In genomic region chr6:120894077-120894476, GRCh38 we compare ENCODE assay signal across 20 cellular contexts.
DNase-seq lines count a peak whose midpoint lies in the region; ATAC-seq lines count a peak whose summit lies in the region.
"Had no signal": no experiment of that assay in that cellular context is flagged by ENCODE, and none has a peak within 500 bp of the region (broad histone marks: within the 10 kb centered on the region; RNA-seq: fewer than 3 reads in every experiment).

No MANE protein-coding gene starts in this region.

- no peak overlapping the region for H3K4me3 Mint-ChIP-seq in activated naive CD8-positive, alpha-beta T cell treated with anti-CD3 and anti-CD28 coated beads for 36 hours
- H3K4me3 Mint-ChIP-seq: activated CD8-positive, alpha-beta T cell treated with anti-CD3 and anti-CD28 coated beads for 36 hours; activated naive CD8-positive, alpha-beta T cell treated with anti-CD3 and anti-CD28 coated beads, Interleukin-2, amount 50 U/mL, for 24 hours; activated T-cell treated with anti-CD3 and anti-CD28 coated beads, Interleukin-2, amount 50 U/mL, for 72 hours; naive thymus-derived CD4-positive, alpha-beta T cell; stimulated activated effector memory CD8-positive, alpha-beta T cell treated with anti-CD3 and anti-CD28 coated beads, Interleukin-12 subunit alpha, Interleukin-12 subunit beta, amount 100 ng/mL, for 72 hours had no signal

- no peak overlapping the region for H3K27ac Mint-ChIP-seq in activated naive CD8-positive, alpha-beta T cell treated with anti-CD3 and anti-CD28 coated beads for 36 hours
- H3K27ac Mint-ChIP-seq: activated CD8-positive, alpha-beta T cell treated with anti-CD3 and anti-CD28 coated beads for 36 hours; activated naive CD8-positive, alpha-beta T cell treated with anti-CD3 and anti-CD28 coated beads, Interleukin-2, amount 50 U/mL, for 24 hours; activated T-cell treated with anti-CD3 and anti-CD28 coated beads, Interleukin-2, amount 50 U/mL, for 72 hours; naive thymus-derived CD4-positive, alpha-beta T cell; progenitor cell of endocrine pancreas; stimulated activated effector memory CD8-positive, alpha-beta T cell treated with anti-CD3 and anti-CD28 coated beads, Interleukin-12 subunit alpha, Interleukin-12 subunit beta, amount 100 ng/mL, for 72 hours had no signal

- H3K4me1 Mint-ChIP-seq in activated naive CD8-positive, alpha-beta T cell treated with anti-CD3 and anti-CD28 coated beads for 36 hours: no peaks in the 10 kb centered on the region
- H3K4me1 Mint-ChIP-seq: activated naive CD8-positive, alpha-beta T cell treated with anti-CD3 and anti-CD28 coated beads, Interleukin-2, amount 50 U/mL, for 24 hours; naive thymus-derived CD4-positive, alpha-beta T cell; stimulated activated effector memory CD8-positive, alpha-beta T cell treated with anti-CD3 and anti-CD28 coated beads, Interleukin-12 subunit alpha, Interleukin-12 subunit beta, amount 100 ng/mL, for 72 hours had no signal

- ATAC-seq in GM19372 (IDR thresholded peaks at IDR 0.05; ENCODE audit: low read depth, unreplicated experiment): peak; percentile 77
- peak; percentile 71 for ATAC-seq in HG02678 (IDR thresholded peaks at IDR 0.05; ENCODE audit: unreplicated experiment)
- ATAC-seq in HG03457 (IDR thresholded peaks at IDR 0.05; ENCODE audit: unreplicated experiment): peak; percentile 67
- no peak for ATAC-seq in GM18907 (IDR thresholded peaks at IDR 0.05; ENCODE audit: unreplicated experiment)
- ATAC-seq: activated CD8-positive, alpha-beta T cell treated with anti-CD3 and anti-CD28 coated beads for 36 hours; activated naive CD8-positive, alpha-beta T cell treated with anti-CD3 and anti-CD28 coated beads, Interleukin-2, amount 50 U/mL, for 24 hours; activated T-cell treated with anti-CD3 and anti-CD28 coated beads, Interleukin-2, amount 50 U/mL, for 72 hours; esophagus mucosa; naive thymus-derived CD4-positive, alpha-beta T cell; stimulated activated effector memory CD8-positive, alpha-beta T cell treated with anti-CD3 and anti-CD28 coated beads, Interleukin-12 subunit alpha, Interleukin-12 subunit beta, amount 100 ng/mL, for 72 hours had no signal

- H3K27me3 Mint-ChIP-seq in activated naive CD8-positive, alpha-beta T cell treated with anti-CD3 and anti-CD28 coated beads for 36 hours: no peaks in the 10 kb centered on the region
- H3K27me3 Mint-ChIP-seq: activated CD8-positive, alpha-beta T cell treated with anti-CD3 and anti-CD28 coated beads for 36 hours; activated naive CD8-positive, alpha-beta T cell treated with anti-CD3 and anti-CD28 coated beads, Interleukin-2, amount 50 U/mL, for 24 hours; naive thymus-derived CD4-positive, alpha-beta T cell; progenitor cell of endocrine pancreas had no signal

- H3K9me3 Mint-ChIP-seq in activated naive CD8-positive, alpha-beta T cell treated with anti-CD3 and anti-CD28 coated beads for 36 hours: peaks cover 12% of the 10 kb centered on the region

- H3K36me3 Mint-ChIP-seq in activated naive CD8-positive, alpha-beta T cell treated with anti-CD3 and anti-CD28 coated beads for 36 hours: no peaks in the 10 kb centered on the region
- H3K36me3 Mint-ChIP-seq: stimulated activated effector memory CD8-positive, alpha-beta T cell treated with anti-CD3 and anti-CD28 coated beads, Interleukin-12 subunit alpha, Interleukin-12 subunit beta, amount 100 ng/mL, for 72 hours had no signal

- DNase-seq in DMS53 (lab: John Stamatoyannopoulos, UW): peak; percentile 81
- no peak for DNase-seq in mesenteric fat pad (ENCODE audit: low spot score)
- no peak for DNase-seq in GDM1 (lab: John Stamatoyannopoulos, UW)
- DNase-seq in activated naive CD8-positive, alpha-beta T cell treated with anti-CD3 and anti-CD28 coated beads for 36 hours: no peak
- DNase-seq: 8988T; activated CD8-positive, alpha-beta T cell treated with anti-CD3 and anti-CD28 coated beads for 36 hours; activated naive CD8-positive, alpha-beta T cell treated with anti-CD3 and anti-CD28 coated beads, Interleukin-2, amount 50 U/mL, for 24 hours; activated T-cell treated with anti-CD3 and anti-CD28 coated beads, Interleukin-2, amount 50 U/mL, for 72 hours; dorsolateral prefrontal cortex; Karpas-422; naive thymus-derived CD4-positive, alpha-beta T cell; transverse colon; WERI-Rb-1 had no signal
